In the genomic region with DNA sequence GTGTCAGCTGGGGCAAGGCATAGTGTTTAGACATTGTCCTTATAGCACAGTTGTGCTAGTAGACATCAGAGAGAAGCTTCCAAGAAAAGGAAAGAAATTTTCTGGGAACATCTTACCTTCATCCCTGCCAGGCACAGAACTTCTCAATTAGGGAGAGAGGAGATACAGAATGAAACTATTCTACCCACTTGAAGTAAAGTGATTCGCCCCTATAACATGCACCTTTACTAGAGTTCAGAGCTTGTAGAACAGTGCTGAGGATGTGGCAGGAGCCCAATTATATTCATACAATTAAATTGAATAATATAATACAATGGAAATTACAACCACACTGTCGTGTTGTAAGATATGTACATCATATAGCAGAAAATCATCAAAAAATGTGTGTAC, we compare ENCODE assay signal across 2 cellular contexts.
TF ChIP-seq lines count a peak whose summit lies in the region.

No MANE protein-coding gene starts in this region.

TF ChIP-seq in SK-N-SH treated with all-trans-retinoic acid at 6 μM for 48 hours, 23 proteins besides CTCF, POLR2A, EP300 and RAD21:
- TF ChIP-seq TOX (CRISPR knock-in tag; IDR thresholded peaks at IDR 0.05; ENCODE audit: borderline replicate concordance) = no peak
- TF ChIP-seq, protein P1, sequence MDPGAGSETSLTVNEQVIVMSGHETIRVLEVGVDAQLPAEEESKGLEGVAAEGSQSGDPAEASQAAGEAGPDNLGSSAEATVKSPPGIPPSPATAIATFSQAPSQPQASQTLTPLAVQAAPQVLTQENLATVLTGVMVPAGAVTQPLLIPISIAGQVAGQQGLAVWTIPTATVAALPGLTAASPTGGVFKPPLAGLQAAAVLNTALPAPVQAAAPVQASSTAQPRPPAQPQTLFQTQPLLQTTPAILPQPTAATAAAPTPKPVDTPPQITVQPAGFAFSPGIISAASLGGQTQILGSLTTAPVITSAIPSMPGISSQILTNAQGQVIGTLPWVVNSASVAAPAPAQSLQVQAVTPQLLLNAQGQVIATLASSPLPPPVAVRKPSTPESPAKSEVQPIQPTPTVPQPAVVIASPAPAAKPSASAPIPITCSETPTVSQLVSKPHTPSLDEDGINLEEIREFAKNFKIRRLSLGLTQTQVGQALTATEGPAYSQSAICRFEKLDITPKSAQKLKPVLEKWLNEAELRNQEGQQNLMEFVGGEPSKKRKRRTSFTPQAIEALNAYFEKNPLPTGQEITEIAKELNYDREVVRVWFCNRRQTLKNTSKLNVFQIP (CRISPR knock-in tag; IDR thresholded peaks at IDR 0.05; ENCODE audit: borderline replicate concordance, low read depth) = no peak
- TF ChIP-seq, protein P2, sequence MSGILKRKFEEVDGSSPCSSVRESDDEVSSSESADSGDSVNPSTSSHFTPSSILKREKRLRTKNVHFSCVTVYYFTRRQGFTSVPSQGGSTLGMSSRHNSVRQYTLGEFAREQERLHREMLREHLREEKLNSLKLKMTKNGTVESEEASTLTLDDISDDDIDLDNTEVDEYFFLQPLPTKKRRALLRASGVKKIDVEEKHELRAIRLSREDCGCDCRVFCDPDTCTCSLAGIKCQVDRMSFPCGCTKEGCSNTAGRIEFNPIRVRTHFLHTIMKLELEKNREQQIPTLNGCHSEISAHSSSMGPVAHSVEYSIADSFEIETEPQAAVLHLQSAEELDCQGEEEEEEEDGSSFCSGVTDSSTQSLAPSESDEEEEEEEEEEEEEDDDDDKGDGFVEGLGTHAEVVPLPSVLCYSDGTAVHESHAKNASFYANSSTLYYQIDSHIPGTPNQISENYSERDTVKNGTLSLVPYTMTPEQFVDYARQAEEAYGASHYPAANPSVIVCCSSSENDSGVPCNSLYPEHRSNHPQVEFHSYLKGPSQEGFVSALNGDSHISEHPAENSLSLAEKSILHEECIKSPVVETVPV (CRISPR knock-in tag; IDR thresholded peaks at IDR 0.05) = no peak

TF ChIP-seq in SK-N-SH, 30 proteins besides CTCF, POLR2A, EP300 and RAD21:
- TF ChIP-seq FOXJ3 (CRISPR knock-in tag; IDR thresholded peaks at IDR 0.05) (no peak), CHD2 (IDR thresholded peaks at IDR 0.05; ENCODE audit: low read length, partially characterized antibody) (no peak), NFIC (IDR thresholded peaks at IDR 0.05; ENCODE audit: borderline replicate concordance) (no peak), FOXM1 (IDR thresholded peaks at IDR 0.05; ENCODE audit: low read depth) (no peak)
- TF ChIP-seq, protein P3, sequence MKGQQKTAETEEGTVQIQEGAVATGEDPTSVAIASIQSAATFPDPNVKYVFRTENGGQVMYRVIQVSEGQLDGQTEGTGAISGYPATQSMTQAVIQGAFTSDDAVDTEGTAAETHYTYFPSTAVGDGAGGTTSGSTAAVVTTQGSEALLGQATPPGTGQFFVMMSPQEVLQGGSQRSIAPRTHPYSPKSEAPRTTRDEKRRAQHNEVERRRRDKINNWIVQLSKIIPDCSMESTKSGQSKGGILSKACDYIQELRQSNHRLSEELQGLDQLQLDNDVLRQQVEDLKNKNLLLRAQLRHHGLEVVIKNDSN (IDR thresholded peaks at IDR 0.05; ENCODE audit: borderline replicate concordance, low read depth) = no peak
- TF ChIP-seq, protein P4, sequence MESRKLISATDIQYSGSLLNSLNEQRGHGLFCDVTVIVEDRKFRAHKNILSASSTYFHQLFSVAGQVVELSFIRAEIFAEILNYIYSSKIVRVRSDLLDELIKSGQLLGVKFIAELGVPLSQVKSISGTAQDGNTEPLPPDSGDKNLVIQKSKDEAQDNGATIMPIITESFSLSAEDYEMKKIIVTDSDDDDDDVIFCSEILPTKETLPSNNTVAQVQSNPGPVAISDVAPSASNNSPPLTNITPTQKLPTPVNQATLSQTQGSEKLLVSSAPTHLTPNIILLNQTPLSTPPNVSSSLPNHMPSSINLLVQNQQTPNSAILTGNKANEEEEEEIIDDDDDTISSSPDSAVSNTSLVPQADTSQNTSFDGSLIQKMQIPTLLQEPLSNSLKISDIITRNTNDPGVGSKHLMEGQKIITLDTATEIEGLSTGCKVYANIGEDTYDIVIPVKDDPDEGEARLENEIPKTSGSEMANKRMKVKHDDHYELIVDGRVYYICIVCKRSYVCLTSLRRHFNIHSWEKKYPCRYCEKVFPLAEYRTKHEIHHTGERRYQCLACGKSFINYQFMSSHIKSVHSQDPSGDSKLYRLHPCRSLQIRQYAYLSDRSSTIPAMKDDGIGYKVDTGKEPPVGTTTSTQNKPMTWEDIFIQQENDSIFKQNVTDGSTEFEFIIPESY (IDR thresholded peaks at IDR 0.05; ENCODE audit: borderline replicate concordance, low read depth) = no peak
